Comparison of ENCODE assay signal across 1 cellular context in the genomic region with DNA sequence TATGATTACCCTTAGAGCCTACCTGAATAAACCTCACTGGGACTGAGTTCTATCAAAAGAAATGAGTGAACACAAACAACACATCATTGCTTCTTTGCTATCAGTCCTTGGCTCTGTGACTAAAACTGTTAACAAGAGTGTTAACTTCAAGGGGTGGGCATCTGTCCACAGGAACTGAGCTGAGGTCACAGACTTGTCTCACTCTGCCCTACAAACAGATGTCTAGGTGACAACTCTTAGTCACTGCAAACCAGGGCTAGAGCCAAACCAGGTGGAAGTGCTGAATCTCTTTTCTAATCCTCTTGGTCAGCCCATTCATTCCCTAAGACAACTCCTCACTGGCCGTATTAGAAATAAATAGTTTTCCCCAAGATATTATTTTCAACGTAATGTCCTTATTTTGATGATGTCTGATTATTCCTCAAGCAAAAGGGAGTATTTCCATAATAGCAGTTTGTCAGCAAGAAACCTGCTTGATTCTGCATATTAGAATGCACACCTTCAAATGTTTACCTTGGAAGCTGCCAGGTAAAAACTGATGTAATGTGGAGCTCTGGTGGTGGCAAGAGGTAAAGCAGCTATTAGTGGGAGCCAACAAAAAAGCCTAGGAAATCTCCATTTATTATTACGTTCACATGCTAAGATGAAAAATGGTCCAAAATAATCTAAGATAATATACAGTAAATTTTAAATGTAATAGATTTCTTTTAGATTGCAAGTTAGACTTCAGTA.
TF ChIP-seq lines count a peak whose summit lies in the region.

No MANE protein-coding gene starts in this region.

TF ChIP-seq in GM23338, 12 proteins besides CTCF, POLR2A, EP300 and RAD21 (continued from another document):
- no peak for TF ChIP-seq ZNF462 (CRISPR knock-in tag; IDR thresholded peaks at IDR 0.05)
- no peak for TF ChIP-seq ZNF331 (CRISPR knock-in tag; IDR thresholded peaks at IDR 0.05; ENCODE audit: low read depth)
- TF ChIP-seq REST (IDR thresholded peaks at IDR 0.05; ENCODE audit: unreplicated experiment) = no peak
- no peak for TF ChIP-seq ZNF114 (CRISPR knock-in tag; IDR thresholded peaks at IDR 0.05)
- no peak for TF ChIP-seq CREB1 (CRISPR knock-in tag; IDR thresholded peaks at IDR 0.05; ENCODE audit: low read depth)
- no peak for TF ChIP-seq EZH2 (IDR thresholded peaks at IDR 0.05; ENCODE audit: low read depth, unreplicated experiment)
- no peak for TF ChIP-seq JUNB (IDR thresholded peaks at IDR 0.05; ENCODE audit: unreplicated experiment)
